ENCODE assay signal across 8 cellular contexts in genomic region chr4:107989537-107990386, GRCh38. TPM values are rescaled to one million over a fixed set of nuclear protein-coding genes. Genes with fewer than 3 reads are reported as not detected.
A peak's percentile ranks its signal among the peaks of the same experiment; 100 is the strongest.
DNase-seq lines count a peak whose midpoint lies in the region; ATAC-seq and TF ChIP-seq lines count a peak whose summit lies in the region.

TSS of gene HADH (plus strand) at chr4:107989889. CDS start at chr4:107989933, 44 bp downstream.

- H3K27me3 ChIP-seq in mucosa of stomach (ENCODE audit: control insufficient read depth, insufficient read depth, low read length): no peaks in the 10 kb centered on the region

- DNase-seq in DMS153 treated with DMSO at 0.1 percent for 48 hours (lab: John Stamatoyannopoulos, UW; ENCODE audit: unreplicated experiment): peak; percentile 90
- peak; percentile 90 for DNase-seq in Jurkat, Clone E6-1 (ENCODE audit: low read depth, low spot score)
- peak; percentile 95 for DNase-seq in activated T-cell treated with anti-CD3 and anti-CD28 coated beads, Interleukin-2, amount 50 U/mL, for 24 hours
- peak; percentile 94 to 95 for DNase-seq in erythroblast (lab: John Stamatoyannopoulos, UW)
- DNase-seq in stimulated activated CD8-positive, alpha-beta memory T cell treated with anti-CD3 and anti-CD28 coated beads, Interleukin-4, amount 100 ng/mL, for 48 hours: peak; percentile 95

- H3K4me1 ChIP-seq in mucosa of stomach (ENCODE audit: control insufficient read depth, insufficient read depth, low read length): peaks cover 54% of the 10 kb centered on the region

- H3K4me1 Mint-ChIP-seq in activated T-cell treated with anti-CD3 and anti-CD28 coated beads, Interleukin-2, amount 50 U/mL, for 24 hours (ENCODE audit: low read depth): peaks cover 51% of the 10 kb centered on the region

- peak within 1 kb of the TSS; percentile 96 for H3K4me3 Mint-ChIP-seq in activated T-cell treated with anti-CD3 and anti-CD28 coated beads, Interleukin-2, amount 50 U/mL, for 24 hours

- H3K9me3 ChIP-seq in mucosa of stomach (ENCODE audit: control insufficient read depth, low read length): no peaks in the 10 kb centered on the region

- H3K9me3 Mint-ChIP-seq in activated T-cell treated with anti-CD3 and anti-CD28 coated beads, Interleukin-2, amount 50 U/mL, for 24 hours: no peaks in the 10 kb centered on the region

- peaks cover 19% of the 10 kb centered on the region for H3K36me3 Mint-ChIP-seq in activated T-cell treated with anti-CD3 and anti-CD28 coated beads, Interleukin-2, amount 50 U/mL, for 24 hours (ENCODE audit: low read depth)

- peak; percentile 90 for ATAC-seq in GM21619 (IDR thresholded peaks at IDR 0.05; ENCODE audit: unreplicated experiment)

- peak within 1 kb of the TSS; percentile 86 for H3K9ac ChIP-seq in mucosa of stomach (ENCODE audit: low read length)

- peak within 1 kb of the TSS; percentile 91 for H3K27ac Mint-ChIP-seq in activated T-cell treated with anti-CD3 and anti-CD28 coated beads, Interleukin-2, amount 50 U/mL, for 24 hours

- peak; percentile 91 for TF ChIP-seq POLR2A in erythroblast (IDR thresholded peaks at IDR 0.05; ENCODE audit: low read length)

- no peaks in the 10 kb centered on the region for H3K27me3 Mint-ChIP-seq in activated T-cell treated with anti-CD3 and anti-CD28 coated beads, Interleukin-2, amount 50 U/mL, for 24 hours

- H3K36me3 ChIP-seq in mucosa of stomach (ENCODE audit: control insufficient read depth, insufficient read depth, low read length): no peaks in the 10 kb centered on the region

- H3K4me3 ChIP-seq in Jurkat, Clone E6-1 (ENCODE audit: low read length): peak within 1 kb of the TSS; percentile 88
- H3K4me3 ChIP-seq in mucosa of stomach (ENCODE audit: low read length): peak within 1 kb of the TSS; percentile 60

TF ChIP-seq in PFSK-1, 5 proteins besides CTCF, POLR2A, EP300 and RAD21:
- TF ChIP-seq TAF1 (IDR thresholded peaks at IDR 0.05; ENCODE audit: borderline replicate concordance, insufficient read depth, low read length) (no peak; the same call in 1 of the 2 replicates), FOXP2 (optimal IDR thresholded peaks at IDR 0.05; ENCODE audit: borderline replicate concordance, extremely low read depth, extremely low read length, insufficient read depth) (peak; percentile 77), SIN3A (IDR thresholded peaks at IDR 0.05; ENCODE audit: borderline replicate concordance, insufficient read depth, low read length) (peak; percentile 23; the same call in 1 of the 2 replicates), POLR2AphosphoS5 (IDR thresholded peaks at IDR 0.05; ENCODE audit: low read depth, low read length) (0 out of 2 replicates have a peak, but pooled peaks have one; percentile 32)

RNA-seq across cellular contexts. Expression of gene HADH, which starts in this region (rescaled TPM):
- polyA plus RNA-seq in Jurkat, Clone E6-1 (2012; ENCODE audit: insufficient read depth, insufficient read length): 118 TPM
- polyA plus RNA-seq in PFSK-1 (2012; ENCODE audit: insufficient read length, low read depth): 22.6 TPM

Comparison
In these comparisons a context has a peak if more than half of its experiments do, and no peak if none do; other contexts are left out.
1. Peak in every context shown above with its lines: DNase-seq, ATAC-seq and H3K4me3 ChIP-seq.